Comparison of ENCODE assay signal across 15 cellular contexts in genomic region chr1:110756506-110756905, GRCh38.
DNase-seq lines count a peak whose midpoint lies in the region; ATAC-seq, FAIRE-seq and TF ChIP-seq lines count a peak whose summit lies in the region.
"Had no signal": no experiment of that assay in that cellular context is flagged by ENCODE, and none has a peak within 500 bp of the region (broad histone marks: within the 10 kb centered on the region; RNA-seq: fewer than 3 reads in every experiment).

No MANE protein-coding gene starts in this region.

- H3K79me2 ChIP-seq in H1 (ENCODE audit: control insufficient read depth in 1 of 2, insufficient read depth in 2 of 2, low read length in 2 of 2), result no peaks in the 10 kb centered on the region

- intact Hi-C loops in psoas muscle (cut with DNase I), result no loop called here
- intact Hi-C loops in stomach (cut with DNase I; ENCODE audit: low total_unique reads), result no loop called here

- no peaks in the 10 kb centered on the region for H3K23me2 ChIP-seq in H1 (ENCODE audit: low read depth, low read length)

- H3K9me3 ChIP-seq in H1 (ENCODE audit: insufficient read depth in 2 of 2, low read depth in 1 of 2, low read length in 1 of 2), result no peaks in the 10 kb centered on the region
- no peaks in the 10 kb centered on the region for H3K9me3 ChIP-seq in psoas muscle
- no peaks in the 10 kb centered on the region for H3K9me3 ChIP-seq in stomach
- H3K9me3 ChIP-seq in T-helper 17 cell (ENCODE audit: control insufficient read depth, low read length, poor library complexity, severe bottlenecking), result no peaks in the 10 kb centered on the region
- H3K9me3 ChIP-seq: pancreas had no signal

- no peak overlapping the region for H3K4me2 ChIP-seq in H1 (ENCODE audit: insufficient read depth in 1 of 2, low read depth in 2 of 2, low read length in 2 of 2)

- H3K4me3 ChIP-seq in H1 (ENCODE audit: extremely low read depth in 1 of 4, insufficient read depth in 2 of 4, low read depth in 3 of 4, low read length in 4 of 4), result no peak overlapping the region
- no peak overlapping the region for H3K4me3 ChIP-seq in psoas muscle
- H3K4me3 ChIP-seq in stomach, result no peak overlapping the region
- H3K4me3 ChIP-seq: pancreas, SK-N-MC had no signal

- H3K14ac ChIP-seq in H1 (ENCODE audit: insufficient read length), result no peak overlapping the region

- ATAC-seq in psoas muscle (peak; percentile 51 to 85 (median 70)), T-helper 17 cell (no peak)
- ATAC-seq: activated CD8-positive, alpha-beta T cell treated with anti-CD3 and anti-CD28 coated beads for 36 hours; HCT116; pancreas; stimulated activated naive CD8-positive, alpha-beta T cell treated with anti-CD3 and anti-CD28 coated beads, Interleukin-15, Interleukin-2, amounts not matched to agents 100 U/mL and 50 U/mL, for 24 hours had no signal

- no peak overlapping the region for H4K5ac ChIP-seq in H1 (ENCODE audit: insufficient read length, low read depth, low read length)

- H3K4me1 Mint-ChIP-seq in T-helper 17 cell, result no peaks in the 10 kb centered on the region

- H3K4me1 ChIP-seq in H1 (replicated peaks in 1 of 4; ENCODE audit: control insufficient read depth in 3 of 4, insufficient read depth in 4 of 4, low read length in 3 of 4) (peaks cover 0 to 19% (median 6%) of the 10 kb centered on the region in 4 experiments; a peak in 5 of 7 replicates), psoas muscle (no peaks in the 10 kb centered on the region), stomach (no peaks in the 10 kb centered on the region)
- H3K4me1 ChIP-seq: pancreas had no signal

- no peak overlapping the region for H3K4me3 Mint-ChIP-seq in T-helper 17 cell
- H3K4me3 Mint-ChIP-seq: activated CD8-positive, alpha-beta T cell treated with anti-CD3 and anti-CD28 coated beads for 36 hours had no signal

- H2BK12ac ChIP-seq in H1 (ENCODE audit: low read depth, low read length), result no peak overlapping the region

- H3K23ac ChIP-seq in H1 (ENCODE audit: insufficient read length), result no peak overlapping the region

- H4K91ac ChIP-seq in H1 (replicated peaks; ENCODE audit: insufficient read length, low read length), result no peak overlapping the region

- TF ChIP-seq EP300 in H1 (IDR thresholded peaks at IDR 0.05; ENCODE audit: borderline replicate concordance in 1 of 2, low read depth in 2 of 2, low read length in 2 of 2) (no peak), stomach (IDR thresholded peaks at IDR 0.05) (no peak)

- WGBS in H1 (ENCODE audit: extremely low coverage in 1 of 2, insufficient coverage in 1 of 2, insufficient read length in 1 of 2, insufficient replicate concordance in 2 of 2, low coverage in 1 of 2, low lambda C conversion rate in 2 of 2, missing lambda C conversion rate in 1 of 2), 2 experiments, result 100% methylated on average over 1 of the region's 1 CpG; no CpG with 5 or more reads in 1 of the 2 experiments
- WGBS in psoas muscle, 3 donors, result 19 to 50% (median 19%) methylated on average over 1 of the region's 1 CpG
- 56 to 84% (median 80%) methylated on average over 1 of the region's 1 CpG for WGBS in stomach, 5 donors

- H3K4ac ChIP-seq in H1 (replicated peaks; ENCODE audit: insufficient read length, low read depth, low read length), result no peak overlapping the region

- no peak overlapping the region for H3K18ac ChIP-seq in H1 (ENCODE audit: extremely low read depth, low read length)

- H2BK20ac ChIP-seq in H1 (ENCODE audit: low read length), result no peak overlapping the region

- H3K56ac ChIP-seq in H1 (replicated peaks; ENCODE audit: insufficient read length, low read depth, low read length), result no peak overlapping the region

- H2AFZ ChIP-seq in H1 (ENCODE audit: low read length), result peak overlapping the region; percentile 70; the same call in 1 of the 2 replicates

- no peaks in the 10 kb centered on the region for H4K20me1 ChIP-seq in H1 (replicated peaks in 1 of 2; ENCODE audit: control insufficient read depth in 1 of 2, insufficient read depth in 2 of 2, low read length in 2 of 2)

- H3K27me3 ChIP-seq in H1 (replicated peaks in 1 of 4; ENCODE audit: control insufficient read depth in 3 of 4, extremely low read depth in 1 of 4, insufficient read depth in 3 of 4, low read length in 3 of 4), result no peaks in the 10 kb centered on the region
- peaks cover 0 to 3% (median 0%) of the 10 kb centered on the region in 3 donors for H3K27me3 ChIP-seq in psoas muscle (ENCODE audit: insufficient read depth in 3 of 3, low read length in 2 of 3)
- peaks cover 0 to 58% (median 0%) of the 10 kb centered on the region in 3 donors for H3K27me3 ChIP-seq in stomach

- POLR2A ChIA-PET in H1 (lab: Charles Lee; ENCODE audit: partially characterized antibody), result no interaction called here

- FAIRE-seq in H1 (lab: Jason Lieb, UNC), result no peak
- FAIRE-seq: endothelial cell of umbilical vein, GM12892 had no signal

- no peak overlapping the region for H2BK5ac ChIP-seq in H1 (ENCODE audit: low read depth, low read length)

- TF ChIP-seq CTCF in H1 (IDR thresholded peaks at IDR 0.05; ENCODE audit: control extremely low read depth in 1 of 3, insufficient read depth in 1 of 3, low read depth in 1 of 3, low read length in 3 of 3) (no peak), psoas muscle (IDR thresholded peaks at IDR 0.05) (no peak), stomach (IDR thresholded peaks at IDR 0.05) (no peak)

- DNase-seq in NCI-H1092 treated with DMSO at 0.1 percent for 48 hours (lab: John Stamatoyannopoulos, UW) (peak; percentile 94), NCI-H2196 treated with DMSO at 0.1 percent for 48 hours (lab: John Stamatoyannopoulos, UW; ENCODE audit: unreplicated experiment) (peak; percentile 77), H1 (ENCODE audit: low read depth in 1 of 2, low spot score in 2 of 2) (no peak), psoas muscle (peak in 1 of 2 donors; percentile 60), stomach (no peak), amniotic stem cell (lab: John Stamatoyannopoulos, UW) (no peak), T-helper 17 cell (no peak)
- DNase-seq: activated CD8-positive, alpha-beta T cell treated with anti-CD3 and anti-CD28 coated beads for 36 hours; pancreas; stimulated activated naive CD8-positive, alpha-beta T cell treated with anti-CD3 and anti-CD28 coated beads, Interleukin-15, Interleukin-2, amounts not matched to agents 100 U/mL and 50 U/mL, for 24 hours had no signal

- H3K79me1 ChIP-seq in H1 (ENCODE audit: low read depth, low read length), result no peaks in the 10 kb centered on the region

- no peak overlapping the region for H3K27ac ChIP-seq in H1 (ENCODE audit: low read depth, low read length)
- H3K27ac ChIP-seq in psoas muscle, result no peak overlapping the region
- H3K27ac ChIP-seq in stomach, result no peak overlapping the region
- H3K27ac ChIP-seq: pancreas, SK-N-MC had no signal

- no peak overlapping the region for H2AK5ac ChIP-seq in H1 (ENCODE audit: low read depth, low read length)

- no peak for TF ChIP-seq POLR2A in H1 (IDR thresholded peaks at IDR 0.05; ENCODE audit: control extremely low read depth in 1 of 2, low read depth in 2 of 2, low read length in 2 of 2)
- no peak for TF ChIP-seq POLR2A in stomach (IDR thresholded peaks at IDR 0.05)

- peaks cover 24% of the 10 kb centered on the region for H3K27me3 Mint-ChIP-seq in T-helper 17 cell

- H3K36me3 Mint-ChIP-seq in T-helper 17 cell (ENCODE audit: low read depth), result no peaks in the 10 kb centered on the region

- H2BK120ac ChIP-seq in H1 (replicated peaks; ENCODE audit: low read depth, low read length), result no peak overlapping the region

- CTCF ChIA-PET in H1 (lab: Charles Lee; ENCODE audit: partially characterized antibody), result interaction anchor here (0.8 to 3.8 kb wide), 3 partner anchors 10 to 233 kb away, joined by 3 to 28 read pairs (median 3); no protein-coding TSS in a partner anchor

- H4K8ac ChIP-seq in H1 (ENCODE audit: extremely low read depth, insufficient read depth, low read length), result no peak overlapping the region

- no peak for TF ChIP-seq RAD21 in H1 (IDR thresholded peaks at IDR 0.05 in 1 of 2, conservative IDR thresholded peaks at IDR 0.05 in 1 of 2; ENCODE audit: low read depth in 2 of 2, low read length in 2 of 2)

- H3K9ac ChIP-seq in H1 (replicated peaks in 1 of 4; ENCODE audit: extremely low read depth in 1 of 4, low read depth in 3 of 4, low read length in 3 of 4), result no peak overlapping the region

- H3K36me3 ChIP-seq in H1 (ENCODE audit: control insufficient read depth in 2 of 4, insufficient read depth in 4 of 4, low read length in 3 of 4), result no peaks in the 10 kb centered on the region
- H3K36me3 ChIP-seq in psoas muscle (ENCODE audit: insufficient read depth in 1 of 2, low read depth in 1 of 2), result no peaks in the 10 kb centered on the region
- no peaks in the 10 kb centered on the region for H3K36me3 ChIP-seq in stomach
- H3K36me3 ChIP-seq: pancreas had no signal

- H3K27ac Mint-ChIP-seq in T-helper 17 cell, result no peak overlapping the region
- H3K27ac Mint-ChIP-seq: activated CD8-positive, alpha-beta T cell treated with anti-CD3 and anti-CD28 coated beads for 36 hours; activated T-helper 2 cell treated with anti-CD3 and anti-CD28 coated beads, Interferon-gamma antibody, Interleukin-2, Interleukin-4, amounts not matched to agents 10 μg/mL and 5 μg/mL and 100 μg/mL, durations not matched to agents 14 hours and 24 hours and 36 hours had no signal

- no peak overlapping the region for H2BK15ac ChIP-seq in H1 (ENCODE audit: low read length)

TF ChIP-seq in H1, 55 proteins besides CTCF, POLR2A, EP300 and RAD21 (continues in another document):
- TF ChIP-seq YY1 (IDR thresholded peaks at IDR 0.05; ENCODE audit: low read depth, low read length), result no peak
- no peak for TF ChIP-seq ATF3 (IDR thresholded peaks at IDR 0.05; ENCODE audit: insufficient read depth, low read depth, low read length)
- no peak for TF ChIP-seq RFX5 (IDR thresholded peaks at IDR 0.05; ENCODE audit: borderline replicate concordance, low read depth, low read length)
- TF ChIP-seq RXRA (IDR thresholded peaks at IDR 0.05; ENCODE audit: insufficient read depth, low read depth, low read length), result no peak
- TF ChIP-seq CTBP2 (IDR thresholded peaks at IDR 0.05; ENCODE audit: borderline replicate concordance, insufficient read depth, insufficient read length, low read length), result no peak
- no peak for TF ChIP-seq CEBPB (IDR thresholded peaks at IDR 0.05; ENCODE audit: low read depth, low read length)
- TF ChIP-seq KDM5A (IDR thresholded peaks at IDR 0.05; ENCODE audit: low read length), result no peak
- TF ChIP-seq CBX5 (IDR thresholded peaks at IDR 0.05; ENCODE audit: low read depth, low read length), result no peak
- no peak for TF ChIP-seq NRF1 (IDR thresholded peaks at IDR 0.05; ENCODE audit: low read depth, low read length)
- no peak for TF ChIP-seq KDM1A (IDR thresholded peaks at IDR 0.05; ENCODE audit: borderline replicate concordance, low read length)
- TF ChIP-seq CHD2 (IDR thresholded peaks at IDR 0.05; ENCODE audit: low read length), result no peak

Comparison
In these comparisons a context has a peak if more than half of its experiments do, and no peak if none do; other contexts are left out.
1. DNase-seq: peak in NCI-H1092 treated with DMSO at 0.1 percent for 48 hours (single experiment) and NCI-H2196 treated with DMSO at 0.1 percent for 48 hours (single experiment); none in H1 (0 of 2), stomach (single experiment), amniotic stem cell (single experiment) and T-helper 17 cell (0 of 3).